In genomic region chr1:52142220-52143153, GRCh38 we compare ENCODE assay signal across 1 cellular context.
TF ChIP-seq lines count a peak whose summit lies in the region.

No MANE protein-coding gene starts in this region.

TF ChIP-seq in HepG2, 621 proteins besides CTCF, POLR2A, EP300 and RAD21 (continued from another document):
- no peak; the same call in 1 of the 2 replicates for TF ChIP-seq NFAT5 (CRISPR knock-in tag; IDR thresholded peaks at IDR 0.05)
- TF ChIP-seq ZUFSP (CRISPR knock-in tag; IDR thresholded peaks at IDR 0.05; ENCODE audit: borderline replicate concordance): no peak
- TF ChIP-seq JUNB (CRISPR knock-in tag; IDR thresholded peaks at IDR 0.05; ENCODE audit: borderline replicate concordance): no peak
- no peak for TF ChIP-seq BCLAF1 (IDR thresholded peaks at IDR 0.05)
- TF ChIP-seq SKI (IDR thresholded peaks at IDR 0.05; ENCODE audit: partially characterized antibody): no peak
- TF ChIP-seq PAF1 (CRISPR knock-in tag; IDR thresholded peaks at IDR 0.05): no peak
- no peak for TF ChIP-seq ZNF512B (CRISPR knock-in tag; IDR thresholded peaks at IDR 0.05; ENCODE audit: borderline replicate concordance)
- TF ChIP-seq ZNF30 (CRISPR knock-in tag; IDR thresholded peaks at IDR 0.05): no peak
- TF ChIP-seq ZNF788 (CRISPR knock-in tag; IDR thresholded peaks at IDR 0.05; ENCODE audit: borderline replicate concordance): 0 out of 2 replicates have a peak, but pooled peaks have one; percentile 30
- TF ChIP-seq SP140L (CRISPR knock-in tag; IDR thresholded peaks at IDR 0.05; ENCODE audit: borderline replicate concordance): no peak
- TF ChIP-seq HOXA7 (CRISPR knock-in tag; IDR thresholded peaks at IDR 0.05): no peak
- TF ChIP-seq TBP (CRISPR knock-in tag; IDR thresholded peaks at IDR 0.05): no peak
- no peak for TF ChIP-seq ZZZ3 (CRISPR knock-in tag; IDR thresholded peaks at IDR 0.05; ENCODE audit: borderline replicate concordance)
- TF ChIP-seq ZNF337 (CRISPR knock-in tag; IDR thresholded peaks at IDR 0.05; ENCODE audit: borderline replicate concordance, low read depth): no peak
- TF ChIP-seq ZNF780A (CRISPR knock-in tag; IDR thresholded peaks at IDR 0.05): no peak
- TF ChIP-seq ZNF253 (CRISPR knock-in tag; IDR thresholded peaks at IDR 0.05; ENCODE audit: borderline replicate concordance): no peak
- no peak for TF ChIP-seq CENPX (CRISPR knock-in tag; IDR thresholded peaks at IDR 0.05)
- TF ChIP-seq MEIS1 (CRISPR knock-in tag; IDR thresholded peaks at IDR 0.05; ENCODE audit: borderline replicate concordance): no peak
- TF ChIP-seq NCOA5 (CRISPR knock-in tag; IDR thresholded peaks at IDR 0.05): no peak
- no peak for TF ChIP-seq MAFF (IDR thresholded peaks at IDR 0.05; ENCODE audit: low read depth, low read length)
- peak; percentile 19; the same call in 1 of the 2 replicates for TF ChIP-seq GABPB1 (CRISPR knock-in tag; IDR thresholded peaks at IDR 0.05)
- no peak; the same call in 1 of the 2 replicates for TF ChIP-seq MEIS2 (CRISPR knock-in tag; IDR thresholded peaks at IDR 0.05)
- TF ChIP-seq, protein P1, sequence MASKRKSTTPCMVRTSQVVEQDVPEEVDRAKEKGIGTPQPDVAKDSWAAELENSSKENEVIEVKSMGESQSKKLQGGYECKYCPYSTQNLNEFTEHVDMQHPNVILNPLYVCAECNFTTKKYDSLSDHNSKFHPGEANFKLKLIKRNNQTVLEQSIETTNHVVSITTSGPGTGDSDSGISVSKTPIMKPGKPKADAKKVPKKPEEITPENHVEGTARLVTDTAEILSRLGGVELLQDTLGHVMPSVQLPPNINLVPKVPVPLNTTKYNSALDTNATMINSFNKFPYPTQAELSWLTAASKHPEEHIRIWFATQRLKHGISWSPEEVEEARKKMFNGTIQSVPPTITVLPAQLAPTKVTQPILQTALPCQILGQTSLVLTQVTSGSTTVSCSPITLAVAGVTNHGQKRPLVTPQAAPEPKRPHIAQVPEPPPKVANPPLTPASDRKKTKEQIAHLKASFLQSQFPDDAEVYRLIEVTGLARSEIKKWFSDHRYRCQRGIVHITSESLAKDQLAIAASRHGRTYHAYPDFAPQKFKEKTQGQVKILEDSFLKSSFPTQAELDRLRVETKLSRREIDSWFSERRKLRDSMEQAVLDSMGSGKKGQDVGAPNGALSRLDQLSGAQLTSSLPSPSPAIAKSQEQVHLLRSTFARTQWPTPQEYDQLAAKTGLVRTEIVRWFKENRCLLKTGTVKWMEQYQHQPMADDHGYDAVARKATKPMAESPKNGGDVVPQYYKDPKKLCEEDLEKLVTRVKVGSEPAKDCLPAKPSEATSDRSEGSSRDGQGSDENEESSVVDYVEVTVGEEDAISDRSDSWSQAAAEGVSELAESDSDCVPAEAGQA (IDR thresholded peaks at IDR 0.05; ENCODE audit: low read depth): no peak
- TF ChIP-seq, protein P1 (CRISPR knock-in tag; IDR thresholded peaks at IDR 0.05; ENCODE audit: borderline replicate concordance): peak; percentile 75; the same call in 1 of the 2 replicates
- no peak for TF ChIP-seq TRIM22 (IDR thresholded peaks at IDR 0.05)
- TF ChIP-seq KLF9 (CRISPR knock-in tag; IDR thresholded peaks at IDR 0.05; ENCODE audit: low read depth): no peak
- no peak for TF ChIP-seq JDP2 (CRISPR knock-in tag; IDR thresholded peaks at IDR 0.05; ENCODE audit: borderline replicate concordance)
